1 cellular context compared by ENCODE assay signal in the genomic region with DNA sequence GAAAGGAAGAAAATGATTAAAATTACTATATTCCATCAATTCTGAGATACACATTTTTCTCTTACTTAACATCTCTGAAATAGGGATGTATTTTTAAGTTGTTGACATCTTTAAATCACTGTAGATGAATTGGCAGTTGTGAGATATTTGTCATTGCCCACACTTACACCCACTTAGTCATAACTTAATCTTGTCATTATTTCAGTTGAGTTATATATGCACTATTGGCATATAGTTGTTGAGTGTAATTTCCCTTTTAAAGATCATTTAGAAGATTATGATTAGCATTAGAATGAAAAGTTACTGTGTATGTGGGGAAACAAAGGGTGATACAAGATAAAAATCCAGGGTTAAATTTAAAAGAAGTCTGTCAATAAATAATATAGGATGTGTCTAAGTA.
TF ChIP-seq lines count a peak whose summit lies in the region.

No MANE protein-coding gene starts in this region.

TF ChIP-seq in K562, 482 proteins besides CTCF, POLR2A, EP300 and RAD21:
- 0 out of 2 replicates have a peak, but pooled peaks have one; percentile 6 for TF ChIP-seq EGR1 (conservative IDR thresholded peaks at IDR 0.05)
- TF ChIP-seq MEIS2 (IDR thresholded peaks at IDR 0.05; ENCODE audit: partially characterized antibody) = peak; percentile 33
- no peak for TF ChIP-seq FOXM1 (IDR thresholded peaks at IDR 0.05; ENCODE audit: low read depth)
- no peak for TF ChIP-seq FOXM1 (CRISPR knock-in tag; IDR thresholded peaks at IDR 0.05; ENCODE audit: low read depth)
- TF ChIP-seq, protein P1, sequence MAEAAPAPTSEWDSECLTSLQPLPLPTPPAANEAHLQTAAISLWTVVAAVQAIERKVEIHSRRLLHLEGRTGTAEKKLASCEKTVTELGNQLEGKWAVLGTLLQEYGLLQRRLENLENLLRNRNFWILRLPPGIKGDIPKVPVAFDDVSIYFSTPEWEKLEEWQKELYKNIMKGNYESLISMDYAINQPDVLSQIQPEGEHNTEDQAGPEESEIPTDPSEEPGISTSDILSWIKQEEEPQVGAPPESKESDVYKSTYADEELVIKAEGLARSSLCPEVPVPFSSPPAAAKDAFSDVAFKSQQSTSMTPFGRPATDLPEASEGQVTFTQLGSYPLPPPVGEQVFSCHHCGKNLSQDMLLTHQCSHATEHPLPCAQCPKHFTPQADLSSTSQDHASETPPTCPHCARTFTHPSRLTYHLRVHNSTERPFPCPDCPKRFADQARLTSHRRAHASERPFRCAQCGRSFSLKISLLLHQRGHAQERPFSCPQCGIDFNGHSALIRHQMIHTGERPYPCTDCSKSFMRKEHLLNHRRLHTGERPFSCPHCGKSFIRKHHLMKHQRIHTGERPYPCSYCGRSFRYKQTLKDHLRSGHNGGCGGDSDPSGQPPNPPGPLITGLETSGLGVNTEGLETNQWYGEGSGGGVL (CRISPR knock-in tag; IDR thresholded peaks at IDR 0.05) = no peak
- TF ChIP-seq KDM5B (IDR thresholded peaks at IDR 0.05; ENCODE audit: insufficient replicate concordance, low read depth, low read length) = no peak
- TF ChIP-seq, protein P2, sequence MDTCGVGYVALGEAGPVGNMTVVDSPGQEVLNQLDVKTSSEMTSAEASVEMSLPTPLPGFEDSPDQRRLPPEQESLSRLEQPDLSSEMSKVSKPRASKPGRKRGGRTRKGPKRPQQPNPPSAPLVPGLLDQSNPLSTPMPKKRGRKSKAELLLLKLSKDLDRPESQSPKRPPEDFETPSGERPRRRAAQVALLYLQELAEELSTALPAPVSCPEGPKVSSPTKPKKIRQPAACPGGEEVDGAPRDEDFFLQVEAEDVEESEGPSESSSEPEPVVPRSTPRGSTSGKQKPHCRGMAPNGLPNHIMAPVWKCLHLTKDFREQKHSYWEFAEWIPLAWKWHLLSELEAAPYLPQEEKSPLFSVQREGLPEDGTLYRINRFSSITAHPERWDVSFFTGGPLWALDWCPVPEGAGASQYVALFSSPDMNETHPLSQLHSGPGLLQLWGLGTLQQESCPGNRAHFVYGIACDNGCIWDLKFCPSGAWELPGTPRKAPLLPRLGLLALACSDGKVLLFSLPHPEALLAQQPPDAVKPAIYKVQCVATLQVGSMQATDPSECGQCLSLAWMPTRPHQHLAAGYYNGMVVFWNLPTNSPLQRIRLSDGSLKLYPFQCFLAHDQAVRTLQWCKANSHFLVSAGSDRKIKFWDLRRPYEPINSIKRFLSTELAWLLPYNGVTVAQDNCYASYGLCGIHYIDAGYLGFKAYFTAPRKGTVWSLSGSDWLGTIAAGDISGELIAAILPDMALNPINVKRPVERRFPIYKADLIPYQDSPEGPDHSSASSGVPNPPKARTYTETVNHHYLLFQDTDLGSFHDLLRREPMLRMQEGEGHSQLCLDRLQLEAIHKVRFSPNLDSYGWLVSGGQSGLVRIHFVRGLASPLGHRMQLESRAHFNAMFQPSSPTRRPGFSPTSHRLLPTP (IDR thresholded peaks at IDR 0.05; ENCODE audit: borderline replicate concordance, extremely low read depth, insufficient read length) = no peak
- TF ChIP-seq ZC3H8 (IDR thresholded peaks at IDR 0.05) = no peak
- TF ChIP-seq ARHGAP35 (IDR thresholded peaks at IDR 0.05; ENCODE audit: partially characterized antibody) = no peak
- TF ChIP-seq, protein P3, sequence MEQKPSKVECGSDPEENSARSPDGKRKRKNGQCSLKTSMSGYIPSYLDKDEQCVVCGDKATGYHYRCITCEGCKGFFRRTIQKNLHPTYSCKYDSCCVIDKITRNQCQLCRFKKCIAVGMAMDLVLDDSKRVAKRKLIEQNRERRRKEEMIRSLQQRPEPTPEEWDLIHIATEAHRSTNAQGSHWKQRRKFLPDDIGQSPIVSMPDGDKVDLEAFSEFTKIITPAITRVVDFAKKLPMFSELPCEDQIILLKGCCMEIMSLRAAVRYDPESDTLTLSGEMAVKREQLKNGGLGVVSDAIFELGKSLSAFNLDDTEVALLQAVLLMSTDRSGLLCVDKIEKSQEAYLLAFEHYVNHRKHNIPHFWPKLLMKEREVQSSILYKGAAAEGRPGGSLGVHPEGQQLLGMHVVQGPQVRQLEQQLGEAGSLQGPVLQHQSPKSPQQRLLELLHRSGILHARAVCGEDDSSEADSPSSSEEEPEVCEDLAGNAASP (IDR thresholded peaks at IDR 0.05) = no peak
- TF ChIP-seq ARID1B (IDR thresholded peaks at IDR 0.05) = no peak
- TF ChIP-seq, protein P4, sequence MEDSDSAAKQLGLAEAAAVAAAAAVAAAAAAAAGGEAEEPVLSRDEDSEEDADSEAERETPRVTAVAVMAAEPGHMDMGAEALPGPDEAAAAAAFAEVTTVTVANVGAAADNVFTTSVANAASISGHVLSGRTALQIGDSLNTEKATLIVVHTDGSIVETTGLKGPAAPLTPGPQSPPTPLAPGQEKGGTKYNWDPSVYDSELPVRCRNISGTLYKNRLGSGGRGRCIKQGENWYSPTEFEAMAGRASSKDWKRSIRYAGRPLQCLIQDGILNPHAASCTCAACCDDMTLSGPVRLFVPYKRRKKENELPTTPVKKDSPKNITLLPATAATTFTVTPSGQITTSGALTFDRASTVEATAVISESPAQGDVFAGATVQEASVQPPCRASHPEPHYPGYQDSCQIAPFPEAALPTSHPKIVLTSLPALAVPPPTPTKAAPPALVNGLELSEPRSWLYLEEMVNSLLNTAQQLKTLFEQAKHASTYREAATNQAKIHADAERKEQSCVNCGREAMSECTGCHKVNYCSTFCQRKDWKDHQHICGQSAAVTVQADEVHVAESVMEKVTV (CRISPR knock-in tag; IDR thresholded peaks at IDR 0.05) = no peak
- TF ChIP-seq ATF1 (CRISPR knock-in tag; IDR thresholded peaks at IDR 0.05) = no peak
- TF ChIP-seq ATF1 (tag; IDR thresholded peaks at IDR 0.05) = no peak
- TF ChIP-seq CHCHD3 (CRISPR knock-in tag; IDR thresholded peaks at IDR 0.05) = no peak
- TF ChIP-seq ESRRB (CRISPR knock-in tag; IDR thresholded peaks at IDR 0.05; ENCODE audit: borderline replicate concordance) = no peak
- TF ChIP-seq HCFC1 (IDR thresholded peaks at IDR 0.05; ENCODE audit: low read depth, low read length) = no peak
- TF ChIP-seq, protein P5, sequence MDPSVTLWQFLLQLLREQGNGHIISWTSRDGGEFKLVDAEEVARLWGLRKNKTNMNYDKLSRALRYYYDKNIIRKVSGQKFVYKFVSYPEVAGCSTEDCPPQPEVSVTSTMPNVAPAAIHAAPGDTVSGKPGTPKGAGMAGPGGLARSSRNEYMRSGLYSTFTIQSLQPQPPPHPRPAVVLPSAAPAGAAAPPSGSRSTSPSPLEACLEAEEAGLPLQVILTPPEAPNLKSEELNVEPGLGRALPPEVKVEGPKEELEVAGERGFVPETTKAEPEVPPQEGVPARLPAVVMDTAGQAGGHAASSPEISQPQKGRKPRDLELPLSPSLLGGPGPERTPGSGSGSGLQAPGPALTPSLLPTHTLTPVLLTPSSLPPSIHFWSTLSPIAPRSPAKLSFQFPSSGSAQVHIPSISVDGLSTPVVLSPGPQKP (CRISPR knock-in tag; IDR thresholded peaks at IDR 0.05) = no peak
- no peak for TF ChIP-seq BCL6 (CRISPR knock-in tag; IDR thresholded peaks at IDR 0.05)
- TF ChIP-seq, protein P6, sequence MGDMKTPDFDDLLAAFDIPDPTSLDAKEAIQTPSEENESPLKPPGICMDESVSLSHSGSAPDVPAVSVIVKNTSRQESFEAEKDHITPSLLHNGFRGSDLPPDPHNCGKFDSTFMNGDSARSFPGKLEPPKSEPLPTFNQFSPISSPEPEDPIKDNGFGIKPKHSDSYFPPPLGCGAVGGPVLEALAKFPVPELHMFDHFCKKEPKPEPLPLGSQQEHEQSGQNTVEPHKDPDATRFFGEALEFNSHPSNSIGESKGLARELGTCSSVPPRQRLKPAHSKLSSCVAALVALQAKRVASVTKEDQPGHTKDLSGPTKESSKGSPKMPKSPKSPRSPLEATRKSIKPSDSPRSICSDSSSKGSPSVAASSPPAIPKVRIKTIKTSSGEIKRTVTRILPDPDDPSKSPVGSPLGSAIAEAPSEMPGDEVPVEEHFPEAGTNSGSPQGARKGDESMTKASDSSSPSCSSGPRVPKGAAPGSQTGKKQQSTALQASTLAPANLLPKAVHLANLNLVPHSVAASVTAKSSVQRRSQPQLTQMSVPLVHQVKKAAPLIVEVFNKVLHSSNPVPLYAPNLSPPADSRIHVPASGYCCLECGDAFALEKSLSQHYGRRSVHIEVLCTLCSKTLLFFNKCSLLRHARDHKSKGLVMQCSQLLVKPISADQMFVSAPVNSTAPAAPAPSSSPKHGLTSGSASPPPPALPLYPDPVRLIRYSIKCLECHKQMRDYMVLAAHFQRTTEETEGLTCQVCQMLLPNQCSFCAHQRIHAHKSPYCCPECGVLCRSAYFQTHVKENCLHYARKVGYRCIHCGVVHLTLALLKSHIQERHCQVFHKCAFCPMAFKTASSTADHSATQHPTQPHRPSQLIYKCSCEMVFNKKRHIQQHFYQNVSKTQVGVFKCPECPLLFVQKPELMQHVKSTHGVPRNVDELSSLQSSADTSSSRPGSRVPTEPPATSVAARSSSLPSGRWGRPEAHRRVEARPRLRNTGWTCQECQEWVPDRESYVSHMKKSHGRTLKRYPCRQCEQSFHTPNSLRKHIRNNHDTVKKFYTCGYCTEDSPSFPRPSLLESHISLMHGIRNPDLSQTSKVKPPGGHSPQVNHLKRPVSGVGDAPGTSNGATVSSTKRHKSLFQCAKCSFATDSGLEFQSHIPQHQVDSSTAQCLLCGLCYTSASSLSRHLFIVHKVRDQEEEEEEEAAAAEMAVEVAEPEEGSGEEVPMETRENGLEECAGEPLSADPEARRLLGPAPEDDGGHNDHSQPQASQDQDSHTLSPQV (IDR thresholded peaks at IDR 0.05) = no peak
- TF ChIP-seq ZNF311 (CRISPR knock-in tag; IDR thresholded peaks at IDR 0.05) = no peak
- no peak for TF ChIP-seq ZNF23 (CRISPR knock-in tag; IDR thresholded peaks at IDR 0.05)
- no peak for TF ChIP-seq ZZZ3 (IDR thresholded peaks at IDR 0.05)
- TF ChIP-seq, protein P7, sequence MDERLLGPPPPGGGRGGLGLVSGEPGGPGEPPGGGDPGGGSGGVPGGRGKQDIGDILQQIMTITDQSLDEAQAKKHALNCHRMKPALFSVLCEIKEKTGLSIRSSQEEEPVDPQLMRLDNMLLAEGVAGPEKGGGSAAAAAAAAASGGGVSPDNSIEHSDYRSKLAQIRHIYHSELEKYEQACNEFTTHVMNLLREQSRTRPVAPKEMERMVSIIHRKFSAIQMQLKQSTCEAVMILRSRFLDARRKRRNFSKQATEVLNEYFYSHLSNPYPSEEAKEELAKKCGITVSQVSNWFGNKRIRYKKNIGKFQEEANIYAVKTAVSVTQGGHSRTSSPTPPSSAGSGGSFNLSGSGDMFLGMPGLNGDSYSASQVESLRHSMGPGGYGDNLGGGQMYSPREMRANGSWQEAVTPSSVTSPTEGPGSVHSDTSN (CRISPR knock-in tag; IDR thresholded peaks at IDR 0.05; ENCODE audit: low read depth) = no peak
- TF ChIP-seq, protein P7 (tag; conservative IDR thresholded peaks at IDR 0.05; ENCODE audit: low read depth) = 0 out of 2 replicates have a peak, but pooled peaks have one; percentile 19
- TF ChIP-seq, protein P8, sequence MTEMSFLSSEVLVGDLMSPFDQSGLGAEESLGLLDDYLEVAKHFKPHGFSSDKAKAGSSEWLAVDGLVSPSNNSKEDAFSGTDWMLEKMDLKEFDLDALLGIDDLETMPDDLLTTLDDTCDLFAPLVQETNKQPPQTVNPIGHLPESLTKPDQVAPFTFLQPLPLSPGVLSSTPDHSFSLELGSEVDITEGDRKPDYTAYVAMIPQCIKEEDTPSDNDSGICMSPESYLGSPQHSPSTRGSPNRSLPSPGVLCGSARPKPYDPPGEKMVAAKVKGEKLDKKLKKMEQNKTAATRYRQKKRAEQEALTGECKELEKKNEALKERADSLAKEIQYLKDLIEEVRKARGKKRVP (CRISPR knock-in tag; IDR thresholded peaks at IDR 0.05) = no peak
